1 cellular context compared by ENCODE assay signal in genomic region chr1:227318003-227318851, GRCh38.
A peak's percentile ranks its signal among the peaks of the same experiment; 100 is the strongest.
TF ChIP-seq lines count a peak whose summit lies in the region.

TSS of gene CDC42BPA (minus strand) at chr1:227318492. CDS start at chr1:227317182, 1,310 bp downstream.

TF ChIP-seq in K562, 482 proteins besides CTCF, POLR2A, EP300 and RAD21 (continued from another document and continues in another):
- TF ChIP-seq PBX2 (CRISPR knock-in tag; IDR thresholded peaks at IDR 0.05; ENCODE audit: low read depth): no peak
- no peak for TF ChIP-seq PBX2 (tag; conservative IDR thresholded peaks at IDR 0.05; ENCODE audit: low read depth)
- TF ChIP-seq CBX2 (IDR thresholded peaks at IDR 0.05; ENCODE audit: insufficient read depth, low read length, poor library complexity, severe bottlenecking): no peak
- peak; percentile 62 to 88 for TF ChIP-seq UBTF (IDR thresholded peaks at IDR 0.05; ENCODE audit: borderline replicate concordance in 1 of 2, low read depth in 2 of 2, low read length in 2 of 2)
- TF ChIP-seq PRDM10 (IDR thresholded peaks at IDR 0.05; ENCODE audit: partially characterized antibody): peak; percentile 21
- peak; percentile 54 for TF ChIP-seq U2AF1 (optimal IDR thresholded peaks at IDR 0.05; ENCODE audit: low read depth, low read length)
- peak; percentile 19; the same call in 1 of the 2 replicates for TF ChIP-seq MTA3 (IDR thresholded peaks at IDR 0.05; ENCODE audit: borderline replicate concordance)
- no peak for TF ChIP-seq ZNF41 (CRISPR knock-in tag; conservative IDR thresholded peaks at IDR 0.05)
- no peak for TF ChIP-seq KLF13 (tag; IDR thresholded peaks at IDR 0.05; ENCODE audit: borderline replicate concordance, low read depth)
- no peak for TF ChIP-seq ZNF785 (CRISPR knock-in tag; IDR thresholded peaks at IDR 0.05)
- no peak for TF ChIP-seq ZNF184 (CRISPR knock-in tag; IDR thresholded peaks at IDR 0.05)
- no peak for TF ChIP-seq TGIF2 (CRISPR knock-in tag; IDR thresholded peaks at IDR 0.05)
- 0 out of 2 replicates have a peak, but pooled peaks have one; percentile 37 for TF ChIP-seq JUNB (CRISPR knock-in tag; conservative IDR thresholded peaks at IDR 0.05)
- TF ChIP-seq ZNF79 (CRISPR knock-in tag; IDR thresholded peaks at IDR 0.05; ENCODE audit: low read depth): no peak
- no peak for TF ChIP-seq RBM15 (IDR thresholded peaks at IDR 0.05; ENCODE audit: insufficient read depth, low read length)
- 0 out of 2 replicates have a peak, but pooled peaks have one; percentile 26 for TF ChIP-seq NR4A1 (CRISPR knock-in tag; IDR thresholded peaks at IDR 0.05)
- 0 out of 2 replicates have a peak, but pooled peaks have one; percentile 38 for TF ChIP-seq NR4A1 (tag; IDR thresholded peaks at IDR 0.05)
- TF ChIP-seq PTTG1 (tag; IDR thresholded peaks at IDR 0.05; ENCODE audit: low read depth): no peak
- peak; percentile 37; the same call in 1 of the 2 replicates for TF ChIP-seq MYNN (IDR thresholded peaks at IDR 0.05)
- no peak for TF ChIP-seq MYNN (CRISPR knock-in tag; IDR thresholded peaks at IDR 0.05)
- no peak for TF ChIP-seq TCF3 (CRISPR knock-in tag; IDR thresholded peaks at IDR 0.05)
- TF ChIP-seq ZNF583 (CRISPR knock-in tag; IDR thresholded peaks at IDR 0.05): 0 out of 2 replicates have a peak, but pooled peaks have one; percentile 12
- no peak for TF ChIP-seq ZNF668 (CRISPR knock-in tag; IDR thresholded peaks at IDR 0.05)
- TF ChIP-seq MCM7 (IDR thresholded peaks at IDR 0.05): no peak
- no peak for TF ChIP-seq CBX3 (IDR thresholded peaks at IDR 0.05; ENCODE audit: borderline replicate concordance in 1 of 2, low read length in 2 of 2)
- peak; percentile 33; the same call in 1 of the 2 replicates for TF ChIP-seq HMBOX1 (IDR thresholded peaks at IDR 0.05)
- peak; percentile 64 for TF ChIP-seq EP400 (IDR thresholded peaks at IDR 0.05)
- TF ChIP-seq TOE1 (IDR thresholded peaks at IDR 0.05; ENCODE audit: borderline replicate concordance): no peak
- no peak for TF ChIP-seq TOE1 (CRISPR knock-in tag; IDR thresholded peaks at IDR 0.05; ENCODE audit: borderline replicate concordance, low read depth)
- TF ChIP-seq ZNF318 (IDR thresholded peaks at IDR 0.05; ENCODE audit: borderline replicate concordance in 1 of 2, low read depth in 1 of 2): no peak
- no peak for TF ChIP-seq TCF15 (CRISPR knock-in tag; IDR thresholded peaks at IDR 0.05)
- TF ChIP-seq SIN3B (IDR thresholded peaks at IDR 0.05; ENCODE audit: low read depth): peak; percentile 74
- no peak for TF ChIP-seq PATZ1 (CRISPR knock-in tag; IDR thresholded peaks at IDR 0.05; ENCODE audit: borderline replicate concordance)
- TF ChIP-seq ZNF436 (CRISPR knock-in tag; IDR thresholded peaks at IDR 0.05): no peak
- no peak for TF ChIP-seq STAG1 (CRISPR knock-in tag; IDR thresholded peaks at IDR 0.05; ENCODE audit: borderline replicate concordance)
- peak; percentile 63 for TF ChIP-seq ZNF740 (CRISPR knock-in tag; IDR thresholded peaks at IDR 0.05)
- peak in 1 of 2 experiments; percentile 83; a peak in 2 of 4 replicates for TF ChIP-seq ZNF740 (tag; IDR thresholded peaks at IDR 0.05)
- no peak for TF ChIP-seq MTA2 (IDR thresholded peaks at IDR 0.05; ENCODE audit: low read depth)
